Comparison of ENCODE assay signal across 18 cellular contexts in the genomic region with DNA sequence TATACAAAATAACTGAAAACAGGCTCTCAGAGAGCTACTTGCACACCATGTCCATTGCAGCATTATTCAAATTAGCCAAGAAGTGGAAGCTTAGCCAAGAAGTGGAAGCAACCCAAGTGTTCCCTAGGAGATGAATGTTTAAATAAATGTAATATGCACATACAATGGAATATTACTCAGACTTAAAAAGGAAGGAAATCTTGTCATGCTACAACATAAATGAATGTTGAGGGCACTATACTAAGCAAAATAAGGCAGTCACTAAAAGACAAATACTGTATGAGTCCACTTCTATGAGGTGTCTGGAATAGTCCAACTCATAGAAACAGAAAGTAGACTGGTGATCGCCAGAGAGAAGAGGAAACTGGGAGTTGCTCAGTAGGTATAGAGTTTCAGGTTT.
DNase-seq lines count a peak whose midpoint lies in the region; ATAC-seq and TF ChIP-seq lines count a peak whose summit lies in the region.
"Had no signal": no experiment of that assay in that cellular context is flagged by ENCODE, and none has a peak within 500 bp of the region (broad histone marks: within the 10 kb centered on the region; RNA-seq: fewer than 3 reads in every experiment).

No MANE protein-coding gene starts in this region.

- intact Hi-C loops in mucosa of descending colon (cut with DNase I, micrococcal nuclease) = no loop called here
- intact Hi-C loops in ovary (cut with DNase I) = no loop called here
- intact Hi-C loops in left cardiac atrium (cut with DNase I) = no loop called here

- peaks cover 2% of the 10 kb centered on the region for H3K4me1 Mint-ChIP-seq in T-helper 17 cell
- H3K4me1 Mint-ChIP-seq in natural killer cell treated with Interleukin-12 subunit alpha and Interleukin-12 subunit beta and Interleukin-15 and Interleukin-18, amount 100 ng/mL, for 72 hours (ENCODE audit: low read depth in 2 of 2) = peaks cover 0 to 4% of the 10 kb centered on the region in 2 donors
- H3K4me1 Mint-ChIP-seq: activated CD4-positive, alpha-beta T cell treated with anti-CD3 and anti-CD28 coated beads for 36 hours had no signal

- ATAC-seq in GM18502 (IDR thresholded peaks at IDR 0.05; ENCODE audit: poor library complexity, unreplicated experiment) = peak; percentile 46
- peak; percentile 36 for ATAC-seq in HG02642 (IDR thresholded peaks at IDR 0.05; ENCODE audit: poor library complexity, unreplicated experiment)
- peak; percentile 16 for ATAC-seq in T-helper 17 cell
- peak; percentile 20 for ATAC-seq in mucosa of descending colon
- ATAC-seq in natural killer cell treated with Interleukin-12 subunit alpha and Interleukin-12 subunit beta and Interleukin-15 and Interleukin-18, amount 100 ng/mL, for 72 hours = no peak
- no peak for ATAC-seq in left cardiac atrium
- ATAC-seq: activated CD4-positive, alpha-beta T cell treated with anti-CD3 and anti-CD28 coated beads for 36 hours had no signal

- DNase-seq in T-helper 17 cell = no peak
- DNase-seq in mucosa of descending colon = no peak
- no peak for DNase-seq in ovary
- DNase-seq in natural killer cell treated with Interleukin-12 subunit alpha and Interleukin-12 subunit beta and Interleukin-15 and Interleukin-18, amount 100 ng/mL, for 72 hours (ENCODE audit: low spot score) = no peak
- DNase-seq in NCI-H2081 treated with DMSO at 0.1 percent for 48 hours (lab: John Stamatoyannopoulos, UW) = no peak
- no peak for DNase-seq in left cardiac atrium
- DNase-seq: activated CD4-positive, alpha-beta T cell treated with anti-CD3 and anti-CD28 coated beads for 36 hours; activated naive CD4-positive, alpha-beta T cell treated with anti-CD3 and anti-CD28 coated beads for 36 hours; effector memory CD4-positive, alpha-beta T cell; foreskin fibroblast; NCI-H2029; NCI-H526 treated with DMSO at 0.1 percent for 48 hours; stimulated activated naive B cell treated with anti-CD40 and anti-IgM and Interleukin-4, amounts not matched to agents 10 μg/mL and 1 μg/mL and 100 μg/mL, for 72 hours had no signal

- H3K27me3 Mint-ChIP-seq in T-helper 17 cell = no peaks in the 10 kb centered on the region
- H3K27me3 Mint-ChIP-seq in natural killer cell treated with Interleukin-12 subunit alpha and Interleukin-12 subunit beta and Interleukin-15 and Interleukin-18, amount 100 ng/mL, for 72 hours = peaks cover 0 to 3% of the 10 kb centered on the region in 2 donors
- H3K27me3 Mint-ChIP-seq: activated CD4-positive, alpha-beta T cell treated with anti-CD3 and anti-CD28 coated beads for 36 hours; stimulated activated naive B cell treated with anti-CD40 and anti-IgM and Interleukin-4, amounts not matched to agents 10 μg/mL and 1 μg/mL and 100 μg/mL, for 72 hours had no signal

- H3K36me3 Mint-ChIP-seq in T-helper 17 cell (ENCODE audit: low read depth) = no peaks in the 10 kb centered on the region
- H3K36me3 Mint-ChIP-seq in natural killer cell treated with Interleukin-12 subunit alpha and Interleukin-12 subunit beta and Interleukin-15 and Interleukin-18, amount 100 ng/mL, for 72 hours = no peaks in the 10 kb centered on the region
- H3K36me3 Mint-ChIP-seq: type B pancreatic cell had no signal

- H3K4me1 ChIP-seq in mucosa of descending colon (ENCODE audit: low read depth) (no peaks in the 10 kb centered on the region), ovary (ENCODE audit: insufficient read depth) (no peaks in the 10 kb centered on the region)

- H3K27ac Mint-ChIP-seq in T-helper 17 cell = no peak overlapping the region
- no peak overlapping the region for H3K27ac Mint-ChIP-seq in natural killer cell treated with Interleukin-12 subunit alpha and Interleukin-12 subunit beta and Interleukin-15 and Interleukin-18, amount 100 ng/mL, for 72 hours
- H3K27ac Mint-ChIP-seq: activated CD4-positive, alpha-beta T cell treated with anti-CD3 and anti-CD28 coated beads for 36 hours; activated naive CD4-positive, alpha-beta T cell treated with anti-CD3 and anti-CD28 coated beads for 36 hours; stimulated activated naive B cell treated with anti-CD40 and anti-IgM and Interleukin-4, amounts not matched to agents 10 μg/mL and 1 μg/mL and 100 μg/mL, for 72 hours; T-helper 2 cell treated with Interferon-gamma antibody and Interleukin-4, amounts not matched to agents 5 μg/mL and 100 μg/mL, for 36 hours; type B pancreatic cell had no signal

- H3K36me3 ChIP-seq in mucosa of descending colon (ENCODE audit: low read depth) = no peaks in the 10 kb centered on the region
- H3K36me3 ChIP-seq in ovary = no peaks in the 10 kb centered on the region

- no peaks in the 10 kb centered on the region for H3K27me3 ChIP-seq in ovary

- H3K4me3 ChIP-seq in mucosa of descending colon (no peak overlapping the region), ovary (no peak overlapping the region)
- H3K4me3 ChIP-seq: skin epidermis had no signal

- TF ChIP-seq POLR2A in ovary (IDR thresholded peaks at IDR 0.05) = no peak

- no peaks in the 10 kb centered on the region for H3K9me3 Mint-ChIP-seq in natural killer cell treated with Interleukin-12 subunit alpha and Interleukin-12 subunit beta and Interleukin-15 and Interleukin-18, amount 100 ng/mL, for 72 hours
- H3K9me3 Mint-ChIP-seq: activated naive CD4-positive, alpha-beta T cell treated with anti-CD3 and anti-CD28 coated beads for 36 hours; stimulated activated naive B cell treated with anti-CD40 and anti-IgM and Interleukin-4, amounts not matched to agents 10 μg/mL and 1 μg/mL and 100 μg/mL, for 72 hours; T-helper 2 cell treated with Interferon-gamma antibody and Interleukin-4, amounts not matched to agents 5 μg/mL and 100 μg/mL, for 36 hours had no signal

- WGBS in ovary, 3 donors = 89 to 98% (median 98%) methylated on average over 1 of the region's 1 CpG

- no peak for TF ChIP-seq EP300 in ovary (IDR thresholded peaks at IDR 0.05)

- peaks cover 4% of the 10 kb centered on the region for H3K9me3 ChIP-seq in T-helper 17 cell (ENCODE audit: control insufficient read depth, low read length, poor library complexity, severe bottlenecking)
- no peaks in the 10 kb centered on the region for H3K9me3 ChIP-seq in mucosa of descending colon
- H3K9me3 ChIP-seq in ovary = no peaks in the 10 kb centered on the region

- no peak for TF ChIP-seq CTCF in mucosa of descending colon (IDR thresholded peaks at IDR 0.05)
- no peak for TF ChIP-seq CTCF in ovary (IDR thresholded peaks at IDR 0.05)

- no peak overlapping the region for H3K27ac ChIP-seq in ovary
- H3K27ac ChIP-seq: skin epidermis had no signal

- H3K4me3 Mint-ChIP-seq in T-helper 17 cell = no peak overlapping the region
- no peak overlapping the region for H3K4me3 Mint-ChIP-seq in natural killer cell treated with Interleukin-12 subunit alpha and Interleukin-12 subunit beta and Interleukin-15 and Interleukin-18, amount 100 ng/mL, for 72 hours
- H3K4me3 Mint-ChIP-seq: activated CD4-positive, alpha-beta T cell treated with anti-CD3 and anti-CD28 coated beads for 36 hours; activated naive CD4-positive, alpha-beta T cell treated with anti-CD3 and anti-CD28 coated beads for 36 hours; stimulated activated naive B cell treated with anti-CD40 and anti-IgM and Interleukin-4, amounts not matched to agents 10 μg/mL and 1 μg/mL and 100 μg/mL, for 72 hours; T-helper 2 cell treated with Interferon-gamma antibody and Interleukin-4, amounts not matched to agents 5 μg/mL and 100 μg/mL, for 36 hours; type B pancreatic cell had no signal

Comparison
In these comparisons a context has a peak if more than half of its experiments do, and no peak if none do; other contexts are left out.
1. ATAC-seq: peak in GM18502 (single experiment), HG02642 (single experiment), T-helper 17 cell (single experiment) and mucosa of descending colon (single experiment); none in natural killer cell treated with Interleukin-12 subunit alpha and Interleukin-12 subunit beta and Interleukin-15 and Interleukin-18, amount 100 ng/mL, for 72 hours (0 of 2) and left cardiac atrium (0 of 2).